16 cellular contexts compared by ENCODE assay signal in genomic region chr20:62354031-62354808, GRCh38. TPM values are rescaled to one million over a fixed set of nuclear protein-coding genes. Genes with fewer than 3 reads are reported as not detected.
DNase-seq lines count a peak whose midpoint lies in the region; ATAC-seq and TF ChIP-seq lines count a peak whose summit lies in the region.
"Had no signal": no experiment of that assay in that cellular context is flagged by ENCODE, and none has a peak within 500 bp of the region (broad histone marks: within the 10 kb centered on the region; RNA-seq: fewer than 3 reads in every experiment).

No MANE protein-coding gene starts in this region.

- no peaks in the 10 kb centered on the region for H3K27me3 Mint-ChIP-seq in naive thymus-derived CD4-positive, alpha-beta T cell
- H3K27me3 Mint-ChIP-seq: activated B cell treated with CpG ODN at 0.5 μM for 24 hours had no signal

- intact Hi-C loops in naive thymus-derived CD4-positive, alpha-beta T cell (cut with micrococcal nuclease) = no loop called here

- H3K27me3 ChIP-seq in H7 (ENCODE audit: control insufficient read depth, insufficient read depth, low read length) (no peaks in the 10 kb centered on the region), WERI-Rb-1 (ENCODE audit: insufficient read depth, low read depth, severe bottlenecking) (no peaks in the 10 kb centered on the region), iPS-15b (ENCODE audit: control insufficient read depth, insufficient read depth, low read length) (no peaks in the 10 kb centered on the region), stomach smooth muscle (ENCODE audit: control insufficient read depth in 1 of 2, insufficient read depth in 2 of 2, low read length in 2 of 2) (no peaks in the 10 kb centered on the region)
- H3K27me3 ChIP-seq in naive thymus-derived CD4-positive, alpha-beta T cell (ENCODE audit: control insufficient read depth in 2 of 2, insufficient read depth in 2 of 2, low read length in 2 of 2) = no peaks in the 10 kb centered on the region
- H3K27me3 ChIP-seq: MG63 had no signal

- no peak overlapping the region for H3K4me3 ChIP-seq in H7 (ENCODE audit: insufficient read depth, low read depth, low read length)
- no peak overlapping the region for H3K4me3 ChIP-seq in WERI-Rb-1 (ENCODE audit: low read depth, low read length)
- no peak overlapping the region for H3K4me3 ChIP-seq in iPS-15b (ENCODE audit: low read depth, low read length)
- H3K4me3 ChIP-seq in stomach smooth muscle (ENCODE audit: low read length in 2 of 2) = peak overlapping the region in 1 of 2 donors; percentile 22
- H3K4me3 ChIP-seq in naive thymus-derived CD4-positive, alpha-beta T cell (ENCODE audit: low read length) = no peak overlapping the region

- no peak for TF ChIP-seq CTCF in WERI-Rb-1 (IDR thresholded peaks at IDR 0.05; ENCODE audit: low read depth, low read length)

- H3K9me3 Mint-ChIP-seq in naive thymus-derived CD4-positive, alpha-beta T cell = peaks cover 0 to 2% (median 0%) of the 10 kb centered on the region in 11 donors

- H3K4me3 Mint-ChIP-seq in naive thymus-derived CD4-positive, alpha-beta T cell = no peak overlapping the region
- H3K4me3 Mint-ChIP-seq: activated B cell treated with CpG ODN at 0.5 μM for 24 hours; activated naive CD4-positive, alpha-beta T cell treated with anti-CD3 and anti-CD28 coated beads, Interleukin-2, amount 10 ng/mL, durations not matched to agents 7 days and 5 days had no signal

- H3K27ac ChIP-seq in WERI-Rb-1 (peak overlapping the region; percentile 95), stomach smooth muscle (ENCODE audit: low read length) (peak overlapping the region; percentile 85)
- H3K27ac ChIP-seq in naive thymus-derived CD4-positive, alpha-beta T cell (ENCODE audit: low read depth, low read length) = no peak overlapping the region

- H3K9ac ChIP-seq in iPS-15b (ENCODE audit: low read depth, low read length) = peak overlapping the region; percentile 79
- no peak overlapping the region for H3K9ac ChIP-seq in stomach smooth muscle (ENCODE audit: low read length in 2 of 2)

- ATAC-seq in naive thymus-derived CD4-positive, alpha-beta T cell = no peak
- ATAC-seq in HG03095 (IDR thresholded peaks at IDR 0.05; ENCODE audit: unreplicated experiment) = no peak
- ATAC-seq: left colon had no signal

- H3K36me3 ChIP-seq in H7 (replicated peaks; ENCODE audit: control insufficient read depth, insufficient read depth, low read length) (peaks cover 13% of the 10 kb centered on the region), WERI-Rb-1 (peaks cover 53% of the 10 kb centered on the region), iPS-15b (ENCODE audit: control insufficient read depth, insufficient read depth, low read length) (peaks cover 52% of the 10 kb centered on the region), stomach smooth muscle (ENCODE audit: control insufficient read depth in 2 of 2, insufficient read depth in 2 of 2, low read length in 2 of 2) (peaks cover 6 to 21% of the 10 kb centered on the region in 2 donors)
- H3K36me3 ChIP-seq in naive thymus-derived CD4-positive, alpha-beta T cell (ENCODE audit: control insufficient read depth in 2 of 3, insufficient read depth in 3 of 3, low read length in 3 of 3) = no peaks in the 10 kb centered on the region

- no peak overlapping the region for H3K27ac Mint-ChIP-seq in naive thymus-derived CD4-positive, alpha-beta T cell
- H3K27ac Mint-ChIP-seq: activated B cell treated with CpG ODN at 0.5 μM for 24 hours; activated naive CD4-positive, alpha-beta T cell treated with anti-CD3 and anti-CD28 coated beads, Interleukin-2, amount 10 ng/mL, durations not matched to agents 7 days and 5 days had no signal

- DNase-seq in H7 (peak; percentile 79), WERI-Rb-1 (no peak), NCI-H2029 treated with DMSO at 0.1 percent for 48 hours (lab: John Stamatoyannopoulos, UW) (no peak), NCI-H526 treated with DMSO at 0.1 percent for 48 hours (lab: John Stamatoyannopoulos, UW) (no peak)
- no peak for DNase-seq in naive thymus-derived CD4-positive, alpha-beta T cell
- DNase-seq: activated B cell treated with CpG ODN at 0.5 μM for 24 hours; activated CD8-positive, alpha-beta memory T cell treated with anti-CD3 and anti-CD28 coated beads, Interleukin-2, amount 50 U/mL, for 48 hours; activated naive CD4-positive, alpha-beta T cell treated with anti-CD3 and anti-CD28 coated beads, Interleukin-2, amount 10 ng/mL, durations not matched to agents 7 days and 5 days; AML-193; DMS153; left colon; MG63; small intestine had no signal

- CTCF ChIA-PET in naive thymus-derived CD4-positive, alpha-beta T cell (lab: Charles Lee) = no interaction called here

- H3K4me1 Mint-ChIP-seq in naive thymus-derived CD4-positive, alpha-beta T cell = no peaks in the 10 kb centered on the region
- H3K4me1 Mint-ChIP-seq: activated B cell treated with CpG ODN at 0.5 μM for 24 hours; activated naive CD4-positive, alpha-beta T cell treated with anti-CD3 and anti-CD28 coated beads, Interleukin-2, amount 10 ng/mL, durations not matched to agents 7 days and 5 days had no signal

- H3K4me1 ChIP-seq in iPS-15b (ENCODE audit: control insufficient read depth, insufficient read depth, low read length) (peaks cover 10% of the 10 kb centered on the region), stomach smooth muscle (ENCODE audit: control insufficient read depth, insufficient read depth, low read length) (peaks cover 76% of the 10 kb centered on the region)
- no peaks in the 10 kb centered on the region for H3K4me1 ChIP-seq in naive thymus-derived CD4-positive, alpha-beta T cell (ENCODE audit: control insufficient read depth in 2 of 2, insufficient read depth in 2 of 2, low read length in 2 of 2)

- no peaks in the 10 kb centered on the region for H3K36me3 Mint-ChIP-seq in naive thymus-derived CD4-positive, alpha-beta T cell

- POLR2A ChIA-PET in naive thymus-derived CD4-positive, alpha-beta T cell (lab: Charles Lee) = no interaction called here

- H3K9me3 ChIP-seq in WERI-Rb-1 (ENCODE audit: severe bottlenecking) (no peaks in the 10 kb centered on the region), iPS-15b (ENCODE audit: control insufficient read depth, insufficient read depth, low read length) (no peaks in the 10 kb centered on the region), stomach smooth muscle (ENCODE audit: control insufficient read depth in 2 of 2, low read length in 2 of 2) (no peaks in the 10 kb centered on the region)
- H3K9me3 ChIP-seq in naive thymus-derived CD4-positive, alpha-beta T cell (ENCODE audit: control insufficient read depth in 2 of 3, low read length in 3 of 3) = no peaks in the 10 kb centered on the region
- H3K9me3 ChIP-seq: MG63 had no signal

RNA-seq across cellular contexts. Expression of gene LAMA5, which starts 12.9 kb away (rescaled TPM):
- total RNA-seq in H7 (2014; rRNA removed; shearing (Covaris generic)) = 61.0 and 90.8 TPM in 2 replicates
- 1 to 10 TPM in 1 of 5 experiments, under 1 TPM in 4; 0.05 to 1.3 (median 0.57) TPM for total RNA-seq in naive thymus-derived CD4-positive, alpha-beta T cell
- polyA plus RNA-seq in naive thymus-derived CD4-positive, alpha-beta T cell = not detected

RNA-seq across cellular contexts. Expression of gene RPS21, which starts 32.7 kb away (rescaled TPM):
- 877 and 1,118 TPM in 2 replicates for total RNA-seq in H7 (2014; rRNA removed; shearing (Covaris generic))
- 1,000 to 10,000 TPM; 2,026 to 3,407 (median 3,308) TPM for total RNA-seq in naive thymus-derived CD4-positive, alpha-beta T cell
- 1,000 to 10,000 TPM; 3,163 to 3,458 TPM for polyA plus RNA-seq in naive thymus-derived CD4-positive, alpha-beta T cell

RNA-seq across cellular contexts. Expression of gene ADRM1, which starts 51.4 kb away (rescaled TPM):
- 224 and 290 TPM in 2 replicates for total RNA-seq in H7 (2014; rRNA removed; shearing (Covaris generic))
- total RNA-seq in naive thymus-derived CD4-positive, alpha-beta T cell = 100 to 1,000 TPM in 1 of 5 experiments, 10 to 100 TPM in 4; 51.3 to 117 (median 55.0) TPM
- polyA plus RNA-seq in naive thymus-derived CD4-positive, alpha-beta T cell = 10 to 100 TPM; 73.7 to 99.9 TPM

RNA-seq across cellular contexts. Expression of gene CABLES2, which starts 52.9 kb away (rescaled TPM):
- total RNA-seq in H7 (2014; rRNA removed; shearing (Covaris generic)) = 7.7 and 8.3 TPM in 2 replicates
- total RNA-seq in naive thymus-derived CD4-positive, alpha-beta T cell = 10 to 100 TPM in 1 of 5 experiments, 1 to 10 TPM in 4; 4.3 to 16.7 (median 6.3) TPM
- polyA plus RNA-seq in naive thymus-derived CD4-positive, alpha-beta T cell = 1 to 10 TPM in 1 of 2 donors, under 1 TPM in 1; 0.61 to 1.8 TPM

Comparison
In these comparisons a context has a peak if more than half of its experiments do, and no peak if none do; other contexts are left out.
1. RNA of gene LAMA5, which starts 12.9 kb away (total RNA-seq): 61.0 to 90.8 TPM in H7; 0.05 to 1.3 TPM in naive thymus-derived CD4-positive, alpha-beta T cell; every median in the first group is over 10 times any median in the second.